ENCODE assay signal across 10 cellular contexts in the genomic region with DNA sequence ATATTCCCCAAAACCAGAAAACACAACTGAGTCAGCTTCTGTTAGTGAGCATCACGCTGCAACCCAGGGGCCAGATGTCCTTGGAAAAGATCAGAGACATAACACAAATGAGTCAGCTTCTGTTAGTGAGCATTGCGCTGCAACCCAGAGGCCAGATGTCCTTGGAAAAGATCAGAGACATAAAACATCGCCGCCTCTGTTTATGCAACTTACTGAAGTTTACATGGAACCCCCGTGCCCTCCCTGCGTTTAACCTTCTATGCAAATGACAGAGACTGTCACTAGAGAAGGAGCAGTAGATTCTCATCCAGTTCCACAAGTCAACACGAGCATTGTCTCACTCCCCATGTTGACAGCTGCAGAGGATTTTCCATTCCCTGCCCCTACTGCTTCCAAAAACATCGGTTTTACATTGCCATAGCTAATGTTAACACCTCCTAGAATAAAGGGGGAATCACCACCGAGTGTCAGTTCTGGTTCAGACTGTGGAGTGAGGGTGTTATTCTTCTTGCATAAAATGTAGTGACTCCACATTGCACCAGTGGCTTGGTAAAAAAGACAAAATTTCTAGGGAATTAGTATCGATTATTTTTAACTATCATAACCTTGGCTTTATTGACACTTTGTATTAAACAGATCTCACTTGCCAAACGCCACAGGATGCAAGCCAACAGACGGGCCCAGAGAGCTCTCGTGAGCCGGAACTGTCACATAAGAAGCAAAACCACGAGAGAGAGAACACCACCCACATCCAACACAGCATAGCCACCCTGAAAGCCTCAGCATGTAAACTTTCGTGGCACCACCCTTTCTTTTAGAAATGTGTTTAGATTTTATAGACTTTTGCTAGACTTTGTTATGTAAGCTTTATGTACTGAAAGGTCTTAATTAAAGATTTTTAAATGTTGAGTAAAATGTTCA.
DNase-seq lines count a peak whose midpoint lies in the region; ATAC-seq and TF ChIP-seq lines count a peak whose summit lies in the region.
"Had no signal": no experiment of that assay in that cellular context is flagged by ENCODE, and none has a peak within 500 bp of the region (broad histone marks: within the 10 kb centered on the region; RNA-seq: fewer than 3 reads in every experiment).

No MANE protein-coding gene starts in this region.

- H3K9me3 ChIP-seq in adipocyte (ENCODE audit: control insufficient read depth, low read length), result no peaks in the 10 kb centered on the region

- no peak overlapping the region for H3K4me3 ChIP-seq in adipocyte (ENCODE audit: low read length)

- no peak for TF ChIP-seq POLR2A in GM18505 (IDR thresholded peaks at IDR 0.05; ENCODE audit: borderline replicate concordance, extremely low read depth, insufficient read depth, insufficient read length)

- no peaks in the 10 kb centered on the region for H3K4me1 ChIP-seq in adipocyte (ENCODE audit: control insufficient read depth, insufficient read depth, low read length)

- DNase-seq in activated CD4-positive, CD25-positive, alpha-beta regulatory T cell treated with anti-CD3 and anti-CD28 coated beads, Interleukin-2, amount 50 U/mL, for 16 hours (ENCODE audit: low read depth, low spot score), result peak; percentile 30
- peak; percentile 4 for DNase-seq in adipocyte (ENCODE audit: low read depth)
- DNase-seq in stimulated activated CD4-positive, alpha-beta T cell treated with anti-CD3 and anti-CD28 coated beads, Interleukin-2, amount 100 ng/mL, for 24 hours, result peak; percentile 38 to 40
- no peak for DNase-seq in ureter (ENCODE audit: low spot score)
- DNase-seq in NCI-H2227 (lab: John Stamatoyannopoulos, UW; ENCODE audit: unreplicated experiment), result no peak
- DNase-seq in cortex of kidney (lab: John Stamatoyannopoulos, UW), result no peak
- DNase-seq: NCI-H1092 treated with DMSO at 0.1 percent for 48 hours, nephron progenitor cell had no signal

- no peaks in the 10 kb centered on the region for H3K36me3 ChIP-seq in adipocyte (ENCODE audit: control insufficient read depth, insufficient read depth, low read length, severe bottlenecking)

- no peak overlapping the region for H3K9ac ChIP-seq in adipocyte (ENCODE audit: low read length)

- peak; percentile 51 for ATAC-seq in GM18868 (IDR thresholded peaks at IDR 0.05; ENCODE audit: unreplicated experiment)
- no peak for ATAC-seq in GM18505 (IDR thresholded peaks at IDR 0.05; ENCODE audit: unreplicated experiment)

- peaks cover 7% of the 10 kb centered on the region for H3K27me3 ChIP-seq in adipocyte (replicated peaks; ENCODE audit: control insufficient read depth, insufficient read depth, low read length)

Comparison
In these comparisons a context has a peak if more than half of its experiments do, and no peak if none do; other contexts are left out.
1. DNase-seq: peak in activated CD4-positive, CD25-positive, alpha-beta regulatory T cell treated with anti-CD3 and anti-CD28 coated beads, Interleukin-2, amount 50 U/mL, for 16 hours (single experiment), adipocyte (single experiment) and stimulated activated CD4-positive, alpha-beta T cell treated with anti-CD3 and anti-CD28 coated beads, Interleukin-2, amount 100 ng/mL, for 24 hours (2 of 2); none in ureter (single experiment), NCI-H2227 (single experiment) and cortex of kidney (single experiment).